In the genomic region with DNA sequence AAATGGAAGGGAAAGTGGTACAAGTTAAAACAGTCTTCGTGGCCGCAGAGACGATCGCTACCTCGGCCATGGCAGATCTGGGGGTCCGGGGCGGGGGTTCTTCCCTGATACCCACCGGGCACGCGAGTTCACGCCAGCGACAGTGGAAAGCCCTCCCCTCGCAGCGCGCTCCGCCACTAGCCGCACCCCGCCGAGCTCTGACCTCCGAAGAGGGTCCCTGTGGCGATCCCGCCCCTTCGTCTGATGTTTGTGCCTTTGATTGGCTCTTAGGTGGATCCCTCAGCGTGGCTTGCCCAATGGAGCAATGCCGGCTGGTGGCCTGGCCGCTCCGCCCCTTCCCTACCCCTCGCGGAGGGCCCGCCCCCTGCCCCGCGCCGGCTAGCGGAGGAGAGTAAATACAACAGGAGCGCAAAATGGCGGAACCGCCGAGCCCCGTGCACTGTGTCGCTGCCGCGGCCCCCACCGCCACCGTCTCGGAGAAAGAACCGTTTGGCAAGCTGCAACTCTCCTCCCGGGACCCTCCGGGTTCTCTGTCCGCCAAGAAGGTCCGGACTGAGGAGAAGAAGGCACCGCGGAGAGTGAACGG, we compare ENCODE assay signal across 1 cellular context.
TF ChIP-seq lines count a peak whose summit lies in the region.

A gene (plus strand): TSS at position 403 of the 586 bp plus-strand sequence. CDS start 11 bp downstream, at position 414.

TF ChIP-seq in HepG2, 621 proteins besides CTCF, POLR2A, EP300 and RAD21 (continued from another document and continues in another):
- TF ChIP-seq, protein P1, sequence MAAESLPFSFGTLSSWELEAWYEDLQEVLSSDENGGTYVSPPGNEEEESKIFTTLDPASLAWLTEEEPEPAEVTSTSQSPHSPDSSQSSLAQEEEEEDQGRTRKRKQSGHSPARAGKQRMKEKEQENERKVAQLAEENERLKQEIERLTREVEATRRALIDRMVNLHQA (CRISPR knock-in tag; IDR thresholded peaks at IDR 0.05), result no peak
- TF ChIP-seq HNRNPL (IDR thresholded peaks at IDR 0.05; ENCODE audit: low read depth, low read length) (0 out of 2 replicates have a peak, but pooled peaks have one; percentile 23), SMAD3 (CRISPR knock-in tag; IDR thresholded peaks at IDR 0.05) (no peak; the same call in 1 of the 2 replicates), FOXO1 (CRISPR knock-in tag; IDR thresholded peaks at IDR 0.05) (peak; percentile 9; the same call in 1 of the 2 replicates), IKZF1 (IDR thresholded peaks at IDR 0.05) (no peak), ZFP82 (CRISPR knock-in tag; IDR thresholded peaks at IDR 0.05; ENCODE audit: borderline replicate concordance) (0 out of 2 replicates have a peak, but pooled peaks have one; percentile 86), SP2 (CRISPR knock-in tag; IDR thresholded peaks at IDR 0.05) (peak; percentile 96), ZNF430 (CRISPR knock-in tag; IDR thresholded peaks at IDR 0.05) (peak; percentile 69; the same call in 1 of the 2 replicates), NFRKB (IDR thresholded peaks at IDR 0.05) (peak; percentile 39; the same call in 1 of the 2 replicates), ZBTB42 (CRISPR knock-in tag; IDR thresholded peaks at IDR 0.05) (0 out of 2 replicates have a peak, but pooled peaks have one; percentile 51), ATF7-NPFF (CRISPR knock-in tag; IDR thresholded peaks at IDR 0.05; ENCODE audit: low read depth) (no peak), GABPB1 (CRISPR knock-in tag; IDR thresholded peaks at IDR 0.05) (peak; percentile 82), SALL2 (CRISPR knock-in tag; IDR thresholded peaks at IDR 0.05) (no peak; the same call in 1 of the 2 replicates), ZKSCAN1 (IDR thresholded peaks at IDR 0.05; ENCODE audit: low read length) (no peak), ZBTB21 (CRISPR knock-in tag; IDR thresholded peaks at IDR 0.05) (no peak), JUN (CRISPR knock-in tag; IDR thresholded peaks at IDR 0.05) (no peak), ZNF510 (CRISPR knock-in tag; IDR thresholded peaks at IDR 0.05; ENCODE audit: low read depth) (no peak; the same call in 1 of the 2 replicates), ZNF224 (CRISPR knock-in tag; IDR thresholded peaks at IDR 0.05) (no peak), STAG1 (CRISPR knock-in tag; IDR thresholded peaks at IDR 0.05) (no peak), ZFP62 (CRISPR knock-in tag; IDR thresholded peaks at IDR 0.05) (no peak), NCOA5 (CRISPR knock-in tag; IDR thresholded peaks at IDR 0.05) (no peak), ZNF563 (CRISPR knock-in tag; IDR thresholded peaks at IDR 0.05) (peak; percentile 68; the same call in 1 of the 2 replicates), RXRB (CRISPR knock-in tag; IDR thresholded peaks at IDR 0.05; ENCODE audit: borderline replicate concordance) (peak; percentile 70; the same call in 1 of the 2 replicates), ZNF317 (CRISPR knock-in tag; IDR thresholded peaks at IDR 0.05) (peak; percentile 21; the same call in 1 of the 2 replicates), ISL2 (CRISPR knock-in tag; IDR thresholded peaks at IDR 0.05) (no peak), ZNF331 (CRISPR knock-in tag; IDR thresholded peaks at IDR 0.05) (peak; percentile 18; the same call in 1 of the 2 replicates), NFIB (CRISPR knock-in tag; IDR thresholded peaks at IDR 0.05; ENCODE audit: borderline replicate concordance) (no peak), PPARG (CRISPR knock-in tag; conservative IDR thresholded peaks at IDR 0.05) (no peak), FOSL2 (CRISPR knock-in tag; IDR thresholded peaks at IDR 0.05) (no peak; the same call in none of the 2 replicates)
- TF ChIP-seq, protein P2, sequence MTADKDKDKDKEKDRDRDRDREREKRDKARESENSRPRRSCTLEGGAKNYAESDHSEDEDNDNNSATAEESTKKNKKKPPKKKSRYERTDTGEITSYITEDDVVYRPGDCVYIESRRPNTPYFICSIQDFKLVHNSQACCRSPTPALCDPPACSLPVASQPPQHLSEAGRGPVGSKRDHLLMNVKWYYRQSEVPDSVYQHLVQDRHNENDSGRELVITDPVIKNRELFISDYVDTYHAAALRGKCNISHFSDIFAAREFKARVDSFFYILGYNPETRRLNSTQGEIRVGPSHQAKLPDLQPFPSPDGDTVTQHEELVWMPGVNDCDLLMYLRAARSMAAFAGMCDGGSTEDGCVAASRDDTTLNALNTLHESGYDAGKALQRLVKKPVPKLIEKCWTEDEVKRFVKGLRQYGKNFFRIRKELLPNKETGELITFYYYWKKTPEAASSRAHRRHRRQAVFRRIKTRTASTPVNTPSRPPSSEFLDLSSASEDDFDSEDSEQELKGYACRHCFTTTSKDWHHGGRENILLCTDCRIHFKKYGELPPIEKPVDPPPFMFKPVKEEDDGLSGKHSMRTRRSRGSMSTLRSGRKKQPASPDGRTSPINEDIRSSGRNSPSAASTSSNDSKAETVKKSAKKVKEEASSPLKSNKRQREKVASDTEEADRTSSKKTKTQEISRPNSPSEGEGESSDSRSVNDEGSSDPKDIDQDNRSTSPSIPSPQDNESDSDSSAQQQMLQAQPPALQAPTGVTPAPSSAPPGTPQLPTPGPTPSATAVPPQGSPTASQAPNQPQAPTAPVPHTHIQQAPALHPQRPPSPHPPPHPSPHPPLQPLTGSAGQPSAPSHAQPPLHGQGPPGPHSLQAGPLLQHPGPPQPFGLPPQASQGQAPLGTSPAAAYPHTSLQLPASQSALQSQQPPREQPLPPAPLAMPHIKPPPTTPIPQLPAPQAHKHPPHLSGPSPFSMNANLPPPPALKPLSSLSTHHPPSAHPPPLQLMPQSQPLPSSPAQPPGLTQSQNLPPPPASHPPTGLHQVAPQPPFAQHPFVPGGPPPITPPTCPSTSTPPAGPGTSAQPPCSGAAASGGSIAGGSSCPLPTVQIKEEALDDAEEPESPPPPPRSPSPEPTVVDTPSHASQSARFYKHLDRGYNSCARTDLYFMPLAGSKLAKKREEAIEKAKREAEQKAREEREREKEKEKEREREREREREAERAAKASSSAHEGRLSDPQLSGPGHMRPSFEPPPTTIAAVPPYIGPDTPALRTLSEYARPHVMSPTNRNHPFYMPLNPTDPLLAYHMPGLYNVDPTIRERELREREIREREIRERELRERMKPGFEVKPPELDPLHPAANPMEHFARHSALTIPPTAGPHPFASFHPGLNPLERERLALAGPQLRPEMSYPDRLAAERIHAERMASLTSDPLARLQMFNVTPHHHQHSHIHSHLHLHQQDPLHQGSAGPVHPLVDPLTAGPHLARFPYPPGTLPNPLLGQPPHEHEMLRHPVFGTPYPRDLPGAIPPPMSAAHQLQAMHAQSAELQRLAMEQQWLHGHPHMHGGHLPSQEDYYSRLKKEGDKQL (CRISPR knock-in tag; IDR thresholded peaks at IDR 0.05; ENCODE audit: low read depth), result peak; percentile 43; the same call in 1 of the 2 replicates
- TF ChIP-seq, protein P3, sequence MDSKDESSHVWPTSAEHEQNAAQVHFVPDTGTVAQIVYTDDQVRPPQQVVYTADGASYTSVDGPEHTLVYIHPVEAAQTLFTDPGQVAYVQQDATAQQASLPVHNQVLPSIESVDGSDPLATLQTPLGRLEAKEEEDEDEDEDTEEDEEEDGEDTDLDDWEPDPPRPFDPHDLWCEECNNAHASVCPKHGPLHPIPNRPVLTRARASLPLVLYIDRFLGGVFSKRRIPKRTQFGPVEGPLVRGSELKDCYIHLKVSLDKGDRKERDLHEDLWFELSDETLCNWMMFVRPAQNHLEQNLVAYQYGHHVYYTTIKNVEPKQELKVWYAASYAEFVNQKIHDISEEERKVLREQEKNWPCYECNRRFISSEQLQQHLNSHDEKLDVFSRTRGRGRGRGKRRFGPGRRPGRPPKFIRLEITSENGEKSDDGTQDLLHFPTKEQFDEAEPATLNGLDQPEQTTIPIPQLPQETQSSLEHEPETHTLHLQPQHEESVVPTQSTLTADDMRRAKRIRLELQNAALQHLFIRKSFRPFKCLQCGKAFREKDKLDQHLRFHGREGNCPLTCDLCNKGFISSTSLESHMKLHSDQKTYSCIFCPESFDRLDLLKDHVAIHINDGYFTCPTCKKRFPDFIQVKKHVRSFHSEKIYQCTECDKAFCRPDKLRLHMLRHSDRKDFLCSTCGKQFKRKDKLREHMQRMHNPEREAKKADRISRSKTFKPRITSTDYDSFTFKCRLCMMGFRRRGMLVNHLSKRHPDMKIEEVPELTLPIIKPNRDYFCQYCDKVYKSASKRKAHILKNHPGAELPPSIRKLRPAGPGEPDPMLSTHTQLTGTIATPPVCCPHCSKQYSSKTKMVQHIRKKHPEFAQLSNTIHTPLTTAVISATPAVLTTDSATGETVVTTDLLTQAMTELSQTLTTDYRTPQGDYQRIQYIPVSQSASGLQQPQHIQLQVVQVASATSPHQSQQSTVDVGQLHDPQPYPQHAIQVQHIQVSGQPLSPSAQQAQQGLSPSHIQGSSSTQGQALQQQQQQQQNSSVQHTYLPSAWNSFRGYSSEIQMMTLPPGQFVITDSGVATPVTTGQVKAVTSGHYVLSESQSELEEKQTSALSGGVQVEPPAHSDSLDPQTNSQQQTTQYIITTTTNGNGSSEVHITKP (CRISPR knock-in tag; IDR thresholded peaks at IDR 0.05; ENCODE audit: low read depth), result peak; percentile 30; the same call in 1 of the 2 replicates
- TF ChIP-seq, protein P4, sequence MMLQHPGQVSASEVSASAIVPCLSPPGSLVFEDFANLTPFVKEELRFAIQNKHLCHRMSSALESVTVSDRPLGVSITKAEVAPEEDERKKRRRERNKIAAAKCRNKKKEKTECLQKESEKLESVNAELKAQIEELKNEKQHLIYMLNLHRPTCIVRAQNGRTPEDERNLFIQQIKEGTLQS (CRISPR knock-in tag; IDR thresholded peaks at IDR 0.05), result no peak
- TF ChIP-seq, protein P5, sequence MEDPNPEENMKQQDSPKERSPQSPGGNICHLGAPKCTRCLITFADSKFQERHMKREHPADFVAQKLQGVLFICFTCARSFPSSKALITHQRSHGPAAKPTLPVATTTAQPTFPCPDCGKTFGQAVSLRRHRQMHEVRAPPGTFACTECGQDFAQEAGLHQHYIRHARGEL (CRISPR knock-in tag; IDR thresholded peaks at IDR 0.05), result no peak
- TF ChIP-seq, protein P6, sequence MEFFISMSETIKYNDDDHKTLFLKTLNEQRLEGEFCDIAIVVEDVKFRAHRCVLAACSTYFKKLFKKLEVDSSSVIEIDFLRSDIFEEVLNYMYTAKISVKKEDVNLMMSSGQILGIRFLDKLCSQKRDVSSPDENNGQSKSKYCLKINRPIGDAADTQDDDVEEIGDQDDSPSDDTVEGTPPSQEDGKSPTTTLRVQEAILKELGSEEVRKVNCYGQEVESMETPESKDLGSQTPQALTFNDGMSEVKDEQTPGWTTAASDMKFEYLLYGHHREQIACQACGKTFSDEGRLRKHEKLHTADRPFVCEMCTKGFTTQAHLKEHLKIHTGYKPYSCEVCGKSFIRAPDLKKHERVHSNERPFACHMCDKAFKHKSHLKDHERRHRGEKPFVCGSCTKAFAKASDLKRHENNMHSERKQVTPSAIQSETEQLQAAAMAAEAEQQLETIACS (CRISPR knock-in tag; IDR thresholded peaks at IDR 0.05), result no peak
- TF ChIP-seq, protein P7, sequence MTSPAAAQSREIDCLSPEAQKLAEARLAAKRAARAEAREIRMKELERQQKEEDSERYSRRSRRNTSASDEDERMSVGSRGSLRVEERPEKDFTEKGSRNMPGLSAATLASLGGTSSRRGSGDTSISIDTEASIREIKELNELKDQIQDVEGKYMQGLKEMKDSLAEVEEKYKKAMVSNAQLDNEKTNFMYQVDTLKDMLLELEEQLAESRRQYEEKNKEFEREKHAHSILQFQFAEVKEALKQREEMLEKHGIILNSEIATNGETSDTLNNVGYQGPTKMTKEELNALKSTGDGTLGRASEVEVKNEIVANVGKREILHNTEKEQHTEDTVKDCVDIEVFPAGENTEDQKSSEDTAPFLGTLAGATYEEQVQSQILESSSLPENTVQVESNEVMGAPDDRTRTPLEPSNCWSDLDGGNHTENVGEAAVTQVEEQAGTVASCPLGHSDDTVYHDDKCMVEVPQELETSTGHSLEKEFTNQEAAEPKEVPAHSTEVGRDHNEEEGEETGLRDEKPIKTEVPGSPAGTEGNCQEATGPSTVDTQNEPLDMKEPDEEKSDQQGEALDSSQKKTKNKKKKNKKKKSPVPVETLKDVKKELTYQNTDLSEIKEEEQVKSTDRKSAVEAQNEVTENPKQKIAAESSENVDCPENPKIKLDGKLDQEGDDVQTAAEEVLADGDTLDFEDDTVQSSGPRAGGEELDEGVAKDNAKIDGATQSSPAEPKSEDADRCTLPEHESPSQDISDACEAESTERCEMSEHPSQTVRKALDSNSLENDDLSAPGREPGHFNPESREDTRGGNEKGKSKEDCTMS (CRISPR knock-in tag; conservative IDR thresholded peaks at IDR 0.05), result no peak
- TF ChIP-seq, protein P8, sequence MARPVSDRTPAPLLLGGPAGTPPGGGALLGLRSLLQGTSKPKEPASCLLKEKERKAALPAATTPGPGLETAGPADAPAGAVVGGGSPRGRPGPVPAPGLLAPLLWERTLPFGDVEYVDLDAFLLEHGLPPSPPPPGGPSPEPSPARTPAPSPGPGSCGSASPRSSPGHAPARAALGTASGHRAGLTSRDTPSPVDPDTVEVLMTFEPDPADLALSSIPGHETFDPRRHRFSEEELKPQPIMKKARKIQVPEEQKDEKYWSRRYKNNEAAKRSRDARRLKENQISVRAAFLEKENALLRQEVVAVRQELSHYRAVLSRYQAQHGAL (CRISPR knock-in tag; IDR thresholded peaks at IDR 0.05; ENCODE audit: not compliant biosample characterization), result no peak
- TF ChIP-seq, protein P9, sequence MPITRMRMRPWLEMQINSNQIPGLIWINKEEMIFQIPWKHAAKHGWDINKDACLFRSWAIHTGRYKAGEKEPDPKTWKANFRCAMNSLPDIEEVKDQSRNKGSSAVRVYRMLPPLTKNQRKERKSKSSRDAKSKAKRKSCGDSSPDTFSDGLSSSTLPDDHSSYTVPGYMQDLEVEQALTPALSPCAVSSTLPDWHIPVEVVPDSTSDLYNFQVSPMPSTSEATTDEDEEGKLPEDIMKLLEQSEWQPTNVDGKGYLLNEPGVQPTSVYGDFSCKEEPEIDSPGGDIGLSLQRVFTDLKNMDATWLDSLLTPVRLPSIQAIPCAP (CRISPR knock-in tag; IDR thresholded peaks at IDR 0.05; ENCODE audit: low read depth), result no peak
- TF ChIP-seq, protein P10, sequence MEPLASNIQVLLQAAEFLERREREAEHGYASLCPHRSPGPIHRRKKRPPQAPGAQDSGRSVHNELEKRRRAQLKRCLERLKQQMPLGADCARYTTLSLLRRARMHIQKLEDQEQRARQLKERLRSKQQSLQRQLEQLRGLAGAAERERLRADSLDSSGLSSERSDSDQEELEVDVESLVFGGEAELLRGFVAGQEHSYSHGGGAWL (CRISPR knock-in tag; IDR thresholded peaks at IDR 0.05), result peak; percentile 63; the same call in 1 of the 2 replicates
